ENCODE assay signal across 11 cellular contexts in genomic region chr7:18566829-18567228, GRCh38.
DNase-seq lines count a peak whose midpoint lies in the region; ATAC-seq and TF ChIP-seq lines count a peak whose summit lies in the region.
"Had no signal": no experiment of that assay in that cellular context is flagged by ENCODE, and none has a peak within 500 bp of the region (broad histone marks: within the 10 kb centered on the region; RNA-seq: fewer than 3 reads in every experiment).

No MANE protein-coding gene starts in this region.

- no peak for DNase-seq in glutamatergic neuron
- DNase-seq in activated CD4-positive, alpha-beta T cell treated with anti-CD3 and anti-CD28 coated beads for 4 hours: no peak
- DNase-seq in RWPE1 (ENCODE audit: low spot score): no peak
- DNase-seq in chondrocyte (ENCODE audit: low spot score): no peak
- DNase-seq: activated CD4-positive, alpha-beta memory T cell treated with anti-CD3 and anti-CD28 coated beads, Interleukin-2, amount 10 ng/mL, durations not matched to agents 7 days and 5 days; GDM1; NCI-H1436 had no signal

- CTCF ChIA-PET in RWPE1 (lab: Yijun Ruan, JAX): no interaction called here

- POLR2A ChIA-PET in RWPE1 (lab: Yijun Ruan, JAX; ENCODE audit: low non-redundant PET): no interaction called here

- H3K9me3 Mint-ChIP-seq in glutamatergic neuron (ENCODE audit: unreplicated experiment) (no peaks in the 10 kb centered on the region), chondrocyte (ENCODE audit: low read depth) (no peaks in the 10 kb centered on the region)
- H3K9me3 Mint-ChIP-seq: activated CD4-positive, alpha-beta memory T cell treated with anti-CD3 and anti-CD28 coated beads, Interleukin-2, amount 10 ng/mL, durations not matched to agents 7 days and 5 days had no signal

- H3K27me3 Mint-ChIP-seq in glutamatergic neuron (ENCODE audit: unreplicated experiment) (no peaks in the 10 kb centered on the region), chondrocyte (ENCODE audit: low read depth) (no peaks in the 10 kb centered on the region)
- H3K27me3 Mint-ChIP-seq: activated CD4-positive, alpha-beta memory T cell treated with anti-CD3 and anti-CD28 coated beads, Interleukin-2, amount 10 ng/mL, durations not matched to agents 7 days and 5 days had no signal

- TF ChIP-seq CTCF in glutamatergic neuron (IDR thresholded peaks at IDR 0.05; ENCODE audit: partially characterized antibody, unreplicated experiment) (no peak), RWPE1 (conservative IDR thresholded peaks at IDR 0.05; ENCODE audit: low read depth) (no peak), chondrocyte (IDR thresholded peaks at IDR 0.05) (no peak)

- ATAC-seq in GM18867 (IDR thresholded peaks at IDR 0.05; ENCODE audit: unreplicated experiment) (peak; percentile 90), GM21737 (IDR thresholded peaks at IDR 0.05; ENCODE audit: unreplicated experiment) (peak; percentile 98), HG03469 (IDR thresholded peaks at IDR 0.05; ENCODE audit: unreplicated experiment) (peak; percentile 96), SK-N-SH treated with all-trans-retinoic acid at 6 μM for 48 hours (no peak)

- H3K27ac Mint-ChIP-seq in glutamatergic neuron (ENCODE audit: unreplicated experiment) (peak overlapping the region; percentile 84), chondrocyte (ENCODE audit: unreplicated experiment) (no peak overlapping the region)
- H3K27ac Mint-ChIP-seq: activated CD4-positive, alpha-beta memory T cell treated with anti-CD3 and anti-CD28 coated beads, Interleukin-2, amount 10 ng/mL, durations not matched to agents 7 days and 5 days had no signal

- H3K36me3 Mint-ChIP-seq in glutamatergic neuron (ENCODE audit: unreplicated experiment): no peaks in the 10 kb centered on the region
- no peaks in the 10 kb centered on the region for H3K36me3 Mint-ChIP-seq in chondrocyte (ENCODE audit: low read depth)

- no peak overlapping the region for H3K27ac ChIP-seq in RWPE1

- H3K4me3 Mint-ChIP-seq in glutamatergic neuron (ENCODE audit: unreplicated experiment): no peak overlapping the region
- H3K4me3 Mint-ChIP-seq in chondrocyte (ENCODE audit: unreplicated experiment): no peak overlapping the region
- H3K4me3 Mint-ChIP-seq: activated CD4-positive, alpha-beta memory T cell treated with anti-CD3 and anti-CD28 coated beads, Interleukin-2, amount 10 ng/mL, durations not matched to agents 7 days and 5 days had no signal

- peaks cover 30% of the 10 kb centered on the region for H3K4me1 Mint-ChIP-seq in glutamatergic neuron (ENCODE audit: low read depth, unreplicated experiment)
- H3K4me1 Mint-ChIP-seq in chondrocyte (ENCODE audit: low read depth): peaks cover 10% of the 10 kb centered on the region
- H3K4me1 Mint-ChIP-seq: activated CD4-positive, alpha-beta memory T cell treated with anti-CD3 and anti-CD28 coated beads, Interleukin-2, amount 10 ng/mL, durations not matched to agents 7 days and 5 days had no signal

TF ChIP-seq in SK-N-SH treated with all-trans-retinoic acid at 6 μM for 48 hours, 23 proteins besides CTCF, POLR2A, EP300 and RAD21:
- TF ChIP-seq OSR1 (CRISPR knock-in tag; IDR thresholded peaks at IDR 0.05) (no peak), ZFP3 (CRISPR knock-in tag; IDR thresholded peaks at IDR 0.05) (no peak), CREB5 (CRISPR knock-in tag; IDR thresholded peaks at IDR 0.05; ENCODE audit: low read depth) (no peak), ISL1 (CRISPR knock-in tag; IDR thresholded peaks at IDR 0.05) (no peak), POU6F1 (CRISPR knock-in tag; IDR thresholded peaks at IDR 0.05; ENCODE audit: borderline replicate concordance, low read depth) (no peak), CSDC2 (CRISPR knock-in tag; IDR thresholded peaks at IDR 0.05) (no peak), SNAI2 (CRISPR knock-in tag; IDR thresholded peaks at IDR 0.05) (no peak), ARNTL (CRISPR knock-in tag; IDR thresholded peaks at IDR 0.05; ENCODE audit: borderline replicate concordance, low read depth) (no peak), CSRNP3 (CRISPR knock-in tag; IDR thresholded peaks at IDR 0.05) (no peak), ZNF565 (CRISPR knock-in tag; conservative IDR thresholded peaks at IDR 0.05; ENCODE audit: low read depth) (no peak), ZC3H10 (CRISPR knock-in tag; IDR thresholded peaks at IDR 0.05) (no peak), ESRRG (CRISPR knock-in tag; IDR thresholded peaks at IDR 0.05) (no peak)
